ENCODE assay signal across 28 cellular contexts in genomic region chr6:158437571-158437970, GRCh38.
"Had no signal": no experiment of that assay in that cellular context is flagged by ENCODE, and none has a peak within 500 bp of the region (broad histone marks: within the 10 kb centered on the region; RNA-seq: fewer than 3 reads in every experiment).

No MANE protein-coding gene starts in this region.

- H3K4me3 ChIP-seq: ascending aorta, body of pancreas, SK-N-MC had no signal

- DNase-seq: activated CD4-positive, alpha-beta T cell treated with anti-CD3 and anti-CD28 coated beads for 4 hours; activated CD8-positive, alpha-beta memory T cell treated with anti-CD3 and anti-CD28 coated beads, Interleukin-2, amount 50 U/mL, for 48 hours; activated CD8-positive, alpha-beta T cell treated with anti-CD3 and anti-CD28 coated beads for 36 hours; activated naive CD4-positive, alpha-beta T cell treated with anti-CD3 and anti-CD28 coated beads, Interleukin-2, amount 50 U/mL, for 16 hours; activated naive CD8-positive, alpha-beta T cell treated with anti-CD3 and anti-CD28 coated beads, Interleukin-2, amount 10 ng/mL, durations not matched to agents 7 days and 5 days; activated T-cell treated with anti-CD3 and anti-CD28 coated beads, Interleukin-2, amount 50 U/mL, for 1 hour; amniotic stem cell; body of pancreas; NCI-H1048; NCI-H1417; NCI-H2029; NCI-H2107; NCI-H345; NCI-H510A; NCI-H526 treated with DMSO at 0.1 percent for 48 hours; NCI-H82; NK-92 treated with Interleukin-12 subunit alpha and Interleukin-12 subunit beta, amount 100 ng/mL, for 24 hours; OCI-M1; RPMI8226; T-cell; T-helper 2 cell; T1000 had no signal

- FAIRE-seq: bronchial epithelial cell had no signal

- ATAC-seq: activated CD4-positive, CD25-positive, alpha-beta regulatory T cell treated with anti-CD3 and anti-CD28 coated beads, Interleukin-2, amount 50 U/mL, for 24 hours; activated CD8-positive, alpha-beta T cell treated with anti-CD3 and anti-CD28 coated beads for 36 hours; body of pancreas; Panc1; Right ventricle myocardium inferior; T-cell had no signal
